ENCODE assay signal across 24 cellular contexts in genomic region chr9:125990793-125991220, GRCh38.
DNase-seq lines count a peak whose midpoint lies in the region; ATAC-seq and TF ChIP-seq lines count a peak whose summit lies in the region.
"Had no signal": no experiment of that assay in that cellular context is flagged by ENCODE, and none has a peak within 500 bp of the region (broad histone marks: within the 10 kb centered on the region; RNA-seq: fewer than 3 reads in every experiment).

No MANE protein-coding gene starts in this region.

- H3K9me3 Mint-ChIP-seq in GM23338 (no peaks in the 10 kb centered on the region), nephron progenitor cell (no peaks in the 10 kb centered on the region)
- H3K9me3 Mint-ChIP-seq: activated T-helper 1 cell treated with anti-CD3 and anti-CD28 coated beads, Interleukin-12 subunit alpha, Interleukin-12 subunit beta, Interleukin-2, Interleukin-4 antibody, amounts not matched to agents 30 ng/mL and 10 ng/mL and 1 ng/mL, durations not matched to agents 14 hours and 24 hours and 36 hours; CD8-positive, alpha-beta T cell; stimulated activated effector memory CD8-positive, alpha-beta T cell treated with anti-CD3 and anti-CD28 coated beads, Interleukin-12 subunit alpha, Interleukin-12 subunit beta, amount 100 ng/mL, for 72 hours had no signal

- DNase-seq in BE2C (peak; percentile 76), GM23338 (ENCODE audit: low spot score) (no peak), SK-N-DZ (ENCODE audit: low spot score) (peak; percentile 51), nephron progenitor cell (no peak), mammary epithelial cell (no peak), nucleus accumbens (lab: John Stamatoyannopoulos, UW) (no peak)
- DNase-seq: CD8-positive, alpha-beta T cell; dermis blood vessel endothelial cell; DMS79 treated with DMSO at 0.1 percent for 48 hours; erythroblast; KBM-7; left colon; MV-4-11; NCI-H2081 treated with DMSO at 0.1 percent for 48 hours; NCI-H748 treated with DMSO at 0.1 percent for 48 hours; PC-9; retina; T-helper 9 cell had no signal

- no peaks in the 10 kb centered on the region for H3K36me3 Mint-ChIP-seq in GM23338 (ENCODE audit: low read depth)
- H3K36me3 Mint-ChIP-seq in nephron progenitor cell (ENCODE audit: low read depth): no peaks in the 10 kb centered on the region
- H3K36me3 Mint-ChIP-seq: CD8-positive, alpha-beta T cell; stimulated activated effector memory CD8-positive, alpha-beta T cell treated with anti-CD3 and anti-CD28 coated beads, Interleukin-12 subunit alpha, Interleukin-12 subunit beta, amount 100 ng/mL, for 72 hours had no signal

- H3K4me2 ChIP-seq in GM23338: no peak overlapping the region
- H3K4me2 ChIP-seq in mammary epithelial cell (ENCODE audit: insufficient read depth, low read depth, low read length): no peak overlapping the region
- H3K4me2 ChIP-seq: PC-9 had no signal

- H3K27ac ChIP-seq in GM23338 (ENCODE audit: low read depth): no peak overlapping the region
- H3K27ac ChIP-seq in mammary epithelial cell (ENCODE audit: insufficient read depth, low read depth, low read length): no peak overlapping the region
- H3K27ac ChIP-seq: PC-9, SJSA1 had no signal

- H3K36me3 ChIP-seq in BE2C (no peaks in the 10 kb centered on the region), GM23338 (ENCODE audit: insufficient read depth) (no peaks in the 10 kb centered on the region), mammary epithelial cell (ENCODE audit: insufficient read depth, low read length) (no peaks in the 10 kb centered on the region)
- H3K36me3 ChIP-seq: SJSA1 had no signal

- BruUV-seq in mammary epithelial cell (replicated peaks; lab: Mats Ljungman, UMichigan): no TSS peak

- H3F3A ChIP-seq in GM23338 (replicated peaks; ENCODE audit: low read depth): no peaks in the 10 kb centered on the region

- H3K4me3 Mint-ChIP-seq in GM23338: no peak overlapping the region
- H3K4me3 Mint-ChIP-seq in nephron progenitor cell: no peak overlapping the region
- H3K4me3 Mint-ChIP-seq: activated T-helper 1 cell treated with anti-CD3 and anti-CD28 coated beads, Interleukin-12 subunit alpha, Interleukin-12 subunit beta, Interleukin-2, Interleukin-4 antibody, amounts not matched to agents 30 ng/mL and 10 ng/mL and 1 ng/mL, durations not matched to agents 14 hours and 24 hours and 36 hours; CD8-positive, alpha-beta T cell; stimulated activated effector memory CD8-positive, alpha-beta T cell treated with anti-CD3 and anti-CD28 coated beads, Interleukin-12 subunit alpha, Interleukin-12 subunit beta, amount 100 ng/mL, for 72 hours had no signal

- H4K20me1 ChIP-seq in GM23338 (replicated peaks; ENCODE audit: insufficient read depth) (no peaks in the 10 kb centered on the region), mammary epithelial cell (ENCODE audit: insufficient read depth, low read length) (no peaks in the 10 kb centered on the region)

- no peaks in the 10 kb centered on the region for H3K27me3 ChIP-seq in BE2C
- no peaks in the 10 kb centered on the region for H3K27me3 ChIP-seq in GM23338 (ENCODE audit: insufficient read depth)
- no peaks in the 10 kb centered on the region for H3K27me3 ChIP-seq in mammary epithelial cell (ENCODE audit: insufficient read depth, low read length)

- 55% methylated on average over 7 of the region's 12 CpGs for WGBS in mammary epithelial cell (ENCODE audit: low coverage, missing lambda C conversion rate)

- H2AFZ ChIP-seq in GM23338: 0 out of 2 replicates have a peak overlapping the region, but pooled peaks have one; percentile 14
- H2AFZ ChIP-seq in mammary epithelial cell (ENCODE audit: low read depth, low read length): no peak overlapping the region
- H2AFZ ChIP-seq: PC-9 had no signal

- H3K9me3 ChIP-seq in BE2C (no peaks in the 10 kb centered on the region), mammary epithelial cell (replicated peaks; ENCODE audit: insufficient read depth, low read length) (no peaks in the 10 kb centered on the region)
- H3K9me3 ChIP-seq: SJSA1 had no signal

- H3K4me3 ChIP-seq in BE2C (ENCODE audit: low read depth, low read length) (no peak overlapping the region), GM23338 (no peak overlapping the region), mammary epithelial cell (replicated peaks in 1 of 3; ENCODE audit: insufficient read depth in 1 of 3, low read depth in 2 of 3, low read length in 3 of 3) (no peak overlapping the region)
- H3K4me3 ChIP-seq: PC-9, SJSA1 had no signal

- no peaks in the 10 kb centered on the region for H3K79me2 ChIP-seq in GM23338 (replicated peaks; ENCODE audit: insufficient read depth)
- no peaks in the 10 kb centered on the region for H3K79me2 ChIP-seq in mammary epithelial cell (ENCODE audit: insufficient read depth, low read length)

- CTCF ChIA-PET in mammary epithelial cell (lab: Charles Lee; ENCODE audit: low non-redundant PET): no interaction called here

- no peak overlapping the region for H3K9ac ChIP-seq in mammary epithelial cell (ENCODE audit: insufficient read depth, low read length)

- H3K27ac Mint-ChIP-seq in GM23338: no peak overlapping the region
- peak overlapping the region; percentile 91 for H3K27ac Mint-ChIP-seq in nephron progenitor cell
- H3K27ac Mint-ChIP-seq: activated T-helper 1 cell treated with anti-CD3 and anti-CD28 coated beads, Interleukin-12 subunit alpha, Interleukin-12 subunit beta, Interleukin-2, Interleukin-4 antibody, amounts not matched to agents 30 ng/mL and 10 ng/mL and 1 ng/mL, durations not matched to agents 14 hours and 24 hours and 36 hours; CD8-positive, alpha-beta T cell; stimulated activated effector memory CD8-positive, alpha-beta T cell treated with anti-CD3 and anti-CD28 coated beads, Interleukin-12 subunit alpha, Interleukin-12 subunit beta, amount 100 ng/mL, for 72 hours had no signal

- dilution Hi-C loops in mammary epithelial cell (cut with HindIII; ENCODE audit: low sequenced_read_pairs): loop anchor here (5.0 kb wide), 1 partner anchor 121 kb away; no protein-coding TSS in a partner anchor

- H3K4me1 ChIP-seq in BE2C (peaks cover 6% of the 10 kb centered on the region), GM23338 (ENCODE audit: insufficient read depth) (no peaks in the 10 kb centered on the region), mammary epithelial cell (ENCODE audit: insufficient read depth, low read length) (no peaks in the 10 kb centered on the region)
- H3K4me1 ChIP-seq: SJSA1 had no signal

- H3K9me2 ChIP-seq in GM23338 (ENCODE audit: insufficient read depth): no peaks in the 10 kb centered on the region

- in situ Hi-C loops in mammary epithelial cell (cut with MboI; ENCODE audit: low sequenced_read_pairs in 2 of 2): no loop called here

- no peak for ATAC-seq in GM23338
- ATAC-seq in HG03139 (IDR thresholded peaks at IDR 0.05; ENCODE audit: unreplicated experiment): no peak
- no peak for ATAC-seq in GM19463 (IDR thresholded peaks at IDR 0.05; ENCODE audit: unreplicated experiment)
- ATAC-seq: activated CD4-positive, CD25-positive, alpha-beta regulatory T cell treated with anti-CD3 and anti-CD28 coated beads, Interleukin-2, amount 50 U/mL, for 24 hours; CD8-positive, alpha-beta T cell; left colon; stimulated activated effector memory CD8-positive, alpha-beta T cell treated with anti-CD3 and anti-CD28 coated beads, Interleukin-12 subunit alpha, Interleukin-12 subunit beta, amount 100 ng/mL, for 72 hours had no signal

- intact Hi-C loops in mammary epithelial cell (cut with micrococcal nuclease): no loop called here

- TF ChIP-seq CTCF in BE2C (IDR thresholded peaks at IDR 0.05; ENCODE audit: low read depth, low read length): 0 out of 2 replicates have a peak, but pooled peaks have one; percentile 0
- no peak for TF ChIP-seq CTCF in GM23338 (conservative IDR thresholded peaks at IDR 0.05; ENCODE audit: low read depth in 2 of 2)
- TF ChIP-seq CTCF in nephron progenitor cell (IDR thresholded peaks at IDR 0.05): no peak
- no peak for TF ChIP-seq CTCF in mammary epithelial cell (conservative IDR thresholded peaks at IDR 0.05 in 1 of 2, IDR thresholded peaks at IDR 0.05 in 1 of 2; ENCODE audit: extremely low read depth in 1 of 2, insufficient read depth in 1 of 2, low read depth in 1 of 2, low read length in 2 of 2)

- H3K4me1 Mint-ChIP-seq in GM23338: peaks cover 2% of the 10 kb centered on the region; the same call in 1 of the 3 replicates
- H3K4me1 Mint-ChIP-seq in nephron progenitor cell: peaks cover 17% of the 10 kb centered on the region
- H3K4me1 Mint-ChIP-seq: stimulated activated effector memory CD8-positive, alpha-beta T cell treated with anti-CD3 and anti-CD28 coated beads, Interleukin-12 subunit alpha, Interleukin-12 subunit beta, amount 100 ng/mL, for 72 hours had no signal

- H3K27me3 Mint-ChIP-seq in GM23338 (ENCODE audit: insufficient read depth, low read depth, poor library complexity) (peaks cover 6% of the 10 kb centered on the region), nephron progenitor cell (ENCODE audit: low read depth, poor library complexity) (no peaks in the 10 kb centered on the region)

TF ChIP-seq in GM23338, 12 proteins besides CTCF, POLR2A, EP300 and RAD21 (continues in another document):
- TF ChIP-seq NANOG (IDR thresholded peaks at IDR 0.05; ENCODE audit: borderline replicate concordance) (no peak), EZH2phosphoT487 (IDR thresholded peaks at IDR 0.05; ENCODE audit: unreplicated experiment) (no peak), REST (IDR thresholded peaks at IDR 0.05; ENCODE audit: unreplicated experiment) (no peak), ZNF331 (CRISPR knock-in tag; IDR thresholded peaks at IDR 0.05; ENCODE audit: low read depth) (no peak)

Comparison
In these comparisons a context has a peak if more than half of its experiments do, and no peak if none do; other contexts are left out.
1. DNase-seq: peak in BE2C (single experiment) and SK-N-DZ (single experiment); none in GM23338 (single experiment), nephron progenitor cell (single experiment), mammary epithelial cell (single experiment) and nucleus accumbens (0 of 56).